12 cellular contexts compared by ENCODE assay signal in the genomic region with DNA sequence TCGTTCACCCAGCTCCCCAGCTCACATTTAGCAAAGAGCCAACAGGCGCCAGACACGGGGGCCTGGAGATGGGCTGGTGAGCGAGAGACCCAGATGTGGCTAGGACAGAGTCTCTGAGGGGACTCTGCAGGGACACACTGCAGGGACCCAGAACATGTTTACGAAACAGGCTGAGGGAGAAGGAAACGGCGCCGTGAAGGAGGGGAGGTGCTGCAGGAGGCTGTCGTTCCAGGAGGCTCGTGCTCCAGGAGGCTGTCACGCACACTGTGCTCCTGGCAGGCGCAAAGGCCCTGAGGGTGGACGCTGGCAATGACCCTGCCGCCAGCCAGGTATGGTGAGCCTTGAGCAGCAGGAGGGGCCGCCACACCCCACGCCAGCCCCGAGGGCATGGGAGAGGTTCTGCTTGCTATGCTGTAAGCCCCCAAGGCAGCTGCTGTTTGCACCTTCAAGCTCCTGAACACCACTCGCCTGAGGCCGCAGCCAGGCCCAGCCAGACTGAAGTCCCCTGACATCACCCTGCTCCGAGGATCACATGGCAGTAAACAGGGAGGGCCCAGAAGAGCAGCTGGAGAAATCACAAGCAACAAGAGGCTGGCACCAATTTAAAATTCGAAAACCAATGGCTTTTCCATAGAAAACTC. TPM values are rescaled to one million over a fixed set of nuclear protein-coding genes. Genes with fewer than 3 reads are reported as not detected.
DNase-seq lines count a peak whose midpoint lies in the region; ATAC-seq and TF ChIP-seq lines count a peak whose summit lies in the region.
"Had no signal": no experiment of that assay in that cellular context is flagged by ENCODE, and none has a peak within 500 bp of the region (broad histone marks: within the 10 kb centered on the region; RNA-seq: fewer than 3 reads in every experiment).

No MANE protein-coding gene starts in this region.

- peaks cover under 1% of the 10 kb centered on the region; the same call in 1 of the 2 replicates for H3K36me3 ChIP-seq in BLaER1
- H3K36me3 ChIP-seq in neural progenitor cell, result no peaks in the 10 kb centered on the region

- H3K36me3 Mint-ChIP-seq in glutamatergic neuron (ENCODE audit: unreplicated experiment) (no peaks in the 10 kb centered on the region), neural progenitor cell (no peaks in the 10 kb centered on the region)

- H3K9me3 Mint-ChIP-seq in glutamatergic neuron (ENCODE audit: unreplicated experiment) (peaks cover 7% of the 10 kb centered on the region), neural progenitor cell (no peaks in the 10 kb centered on the region)

- ATAC-seq in GM21360 (IDR thresholded peaks at IDR 0.05; ENCODE audit: unreplicated experiment), result no peak
- ATAC-seq in HG02884 (IDR thresholded peaks at IDR 0.05; ENCODE audit: unreplicated experiment), result no peak

- peak; percentile 68 for DNase-seq in NB4 (ENCODE audit: low read depth)
- DNase-seq in glutamatergic neuron, result peak; percentile 24
- no peak for DNase-seq in neural progenitor cell (ENCODE audit: low spot score)
- no peak for DNase-seq in NCI-H446 treated with DMSO at 0.1 percent for 48 hours (lab: John Stamatoyannopoulos, UW)
- DNase-seq in OCI-M2 (lab: John Stamatoyannopoulos, UW; ENCODE audit: unreplicated experiment), result no peak
- DNase-seq: DND-41; NCI-H1105 treated with DMSO at 0.1 percent for 48 hours; stimulated activated naive CD4-positive, alpha-beta T cell treated with Interleukin-2 at 50 U/mL for 16 hours had no signal

- H3K9me3 ChIP-seq in BLaER1 (no peaks in the 10 kb centered on the region), neural progenitor cell (ENCODE audit: low read depth) (no peaks in the 10 kb centered on the region)

- H3K4me1 Mint-ChIP-seq in glutamatergic neuron (ENCODE audit: low read depth, unreplicated experiment) (peaks cover 3% of the 10 kb centered on the region), neural progenitor cell (peaks cover 3% of the 10 kb centered on the region)

- H3K9ac ChIP-seq in BLaER1, result peak overlapping the region; percentile 33; the same call in 1 of the 2 replicates
- H3K9ac ChIP-seq in neural progenitor cell, result no peak overlapping the region

- TF ChIP-seq POLR2A in NB4 (IDR thresholded peaks at IDR 0.05; ENCODE audit: extremely low read depth, insufficient read length), result no peak

- H3K27me3 ChIP-seq in BLaER1 (no peaks in the 10 kb centered on the region), neural progenitor cell (no peaks in the 10 kb centered on the region)

- H3F3A ChIP-seq in neural progenitor cell (ENCODE audit: low read depth), result no peaks in the 10 kb centered on the region

- H3K27ac Mint-ChIP-seq in glutamatergic neuron (ENCODE audit: unreplicated experiment) (peak overlapping the region; percentile 22), neural progenitor cell (peak overlapping the region; percentile 34)
- H3K27ac Mint-ChIP-seq: progenitor cell of endocrine pancreas had no signal

- H3K27me3 Mint-ChIP-seq in glutamatergic neuron (ENCODE audit: unreplicated experiment) (peaks cover 9% of the 10 kb centered on the region), neural progenitor cell (ENCODE audit: insufficient read depth, low read depth) (peaks cover 6% of the 10 kb centered on the region)
- H3K27me3 Mint-ChIP-seq: progenitor cell of endocrine pancreas had no signal

- H3K4me2 ChIP-seq in BLaER1, result peak overlapping the region; percentile 100
- H3K4me2 ChIP-seq in neural progenitor cell, result no peak overlapping the region

- no peak overlapping the region for H2AFZ ChIP-seq in neural progenitor cell (replicated peaks)

- H3K27ac ChIP-seq in BLaER1 (peak overlapping the region; percentile 82), neural progenitor cell (no peak overlapping the region)

- no peaks in the 10 kb centered on the region for H4K20me1 ChIP-seq in BLaER1
- no peaks in the 10 kb centered on the region for H4K20me1 ChIP-seq in neural progenitor cell (ENCODE audit: low read depth)

- TF ChIP-seq CTCF in NB4 (IDR thresholded peaks at IDR 0.05; ENCODE audit: low read depth, low read length) (no peak), glutamatergic neuron (IDR thresholded peaks at IDR 0.05; ENCODE audit: partially characterized antibody, unreplicated experiment) (no peak), neural progenitor cell (IDR thresholded peaks at IDR 0.05) (no peak)

- H3K4me1 ChIP-seq in BLaER1 (peaks cover 94% of the 10 kb centered on the region), neural progenitor cell (no peaks in the 10 kb centered on the region)

- no peak overlapping the region for H3K4me3 Mint-ChIP-seq in glutamatergic neuron (ENCODE audit: unreplicated experiment)
- H3K4me3 Mint-ChIP-seq in neural progenitor cell, result no peak overlapping the region

- H3K4me3 ChIP-seq in BLaER1, result peak overlapping the region; percentile 22; the same call in 1 of the 2 replicates
- no peak overlapping the region for H3K4me3 ChIP-seq in NB4 (ENCODE audit: low read depth, low read length)
- no peak overlapping the region for H3K4me3 ChIP-seq in neural progenitor cell

- no peaks in the 10 kb centered on the region for H3K79me2 ChIP-seq in neural progenitor cell (ENCODE audit: low read depth)

RNA-seq across cellular contexts. Expression of gene ADAP1, which starts 27.3 kb away (rescaled TPM):
- total RNA-seq in glutamatergic neuron (ENCODE audit: unreplicated experiment), result 61.1 TPM
- 0.30 and 2.0 TPM in 2 replicates for total RNA-seq in neural progenitor cell (ENCODE audit: low replicate concordance)

RNA-seq across cellular contexts. Expression of gene COX19, which starts 48.2 kb away (rescaled TPM):
- total RNA-seq in glutamatergic neuron (ENCODE audit: unreplicated experiment) (18.4 TPM), neural progenitor cell (ENCODE audit: low replicate concordance) (15.1 and 17.9 TPM in 2 replicates)

RNA-seq across cellular contexts. Expression of gene GET4, which starts 50.8 kb away (rescaled TPM):
- total RNA-seq in glutamatergic neuron (ENCODE audit: unreplicated experiment) (70.2 TPM), neural progenitor cell (ENCODE audit: low replicate concordance) (17.2 and 35.7 TPM in 2 replicates)

RNA-seq across cellular contexts. Expression of gene CYP2W1, which starts 55.8 kb away (rescaled TPM):
- total RNA-seq in glutamatergic neuron (ENCODE audit: unreplicated experiment), result 1.3 TPM
- total RNA-seq in neural progenitor cell (ENCODE audit: low replicate concordance), result 0.06 TPM in 1 of 2 replicates, not detected in the other

Comparison
In these comparisons a context has a peak if more than half of its experiments do, and no peak if none do; other contexts are left out.
1. DNase-seq: peak in NB4 (single experiment) and glutamatergic neuron (single experiment); none in neural progenitor cell (single experiment), NCI-H446 treated with DMSO at 0.1 percent for 48 hours (single experiment) and OCI-M2 (single experiment).
2. RNA of gene ADAP1, which starts 27.3 kb away (total RNA-seq): 61.1 TPM in glutamatergic neuron (single experiment); 0.30 to 2.0 TPM in neural progenitor cell; every median in the first group is over 10 times any median in the second.